ENCODE assay signal across 21 cellular contexts in genomic region chr7:286278-286677, GRCh38. TPM values are rescaled to one million over a fixed set of nuclear protein-coding genes. Genes with fewer than 3 reads are reported as not detected.
DNase-seq lines count a peak whose midpoint lies in the region; FAIRE-seq and TF ChIP-seq lines count a peak whose summit lies in the region.
"Had no signal": no experiment of that assay in that cellular context is flagged by ENCODE, and none has a peak within 500 bp of the region (broad histone marks: within the 10 kb centered on the region; RNA-seq: fewer than 3 reads in every experiment).

No MANE protein-coding gene starts in this region.

- peak; percentile 23 for FAIRE-seq in HTR-8/SVneo (lab: Jason Lieb, UNC)
- FAIRE-seq in urothelium cell line (lab: Jason Lieb, UNC), result peak; percentile 52
- FAIRE-seq: GM12891 had no signal

- H3K27me3 ChIP-seq in hepatocyte, result no peaks in the 10 kb centered on the region
- H3K27me3 ChIP-seq in osteoblast (ENCODE audit: insufficient read depth, low read length), result peaks cover 53% of the 10 kb centered on the region

- no peaks in the 10 kb centered on the region for H3K36me3 ChIP-seq in hepatocyte (replicated peaks; ENCODE audit: insufficient read depth, low read depth)
- no peaks in the 10 kb centered on the region for H3K36me3 ChIP-seq in osteoblast (ENCODE audit: insufficient read depth, low read length)

- H3K4me2 ChIP-seq in hepatocyte (no peak overlapping the region), osteoblast (ENCODE audit: insufficient read depth, low read length) (no peak overlapping the region)
- H3K4me2 ChIP-seq: GM23338 had no signal

- H3K4me1 ChIP-seq in hepatocyte (ENCODE audit: insufficient read depth), result peaks cover 13% of the 10 kb centered on the region
- H3K4me1 ChIP-seq in osteoblast (ENCODE audit: insufficient read depth, low read length), result no peaks in the 10 kb centered on the region

- no peaks in the 10 kb centered on the region for H3K9me2 ChIP-seq in hepatocyte (replicated peaks; ENCODE audit: insufficient read depth)

- H3K79me2 ChIP-seq in hepatocyte (no peaks in the 10 kb centered on the region), osteoblast (ENCODE audit: insufficient read depth, low read length) (no peaks in the 10 kb centered on the region)

- 94% methylated on average over 17 of the region's 17 CpGs for WGBS in hepatocyte (ENCODE audit: low lambda C conversion rate, missing lambda C conversion rate)

- DNase-seq in HTR-8/SVneo (ENCODE audit: insufficient read length, low spot score) (no peak), hepatocyte (ENCODE audit: low spot score) (no peak), osteoblast (ENCODE audit: insufficient read length, low spot score, missing footprints) (peak; percentile 79), urothelium cell line (ENCODE audit: low spot score) (no peak), activated gamma-delta T cell (lab: John Stamatoyannopoulos, UW) (no peak), GM20000 (ENCODE audit: low spot score) (no peak), GM10266 (ENCODE audit: extremely low spot score) (no peak)
- DNase-seq: CD4-positive, CD25-positive, alpha-beta regulatory T cell; DMS 273 treated with DMSO at 0.1 percent for 48 hours; DMS79 treated with DMSO at 0.1 percent for 48 hours; Karpas-422; NCI-H1694; NCI-H2081; NCI-H2171; NCI-H526 treated with DMSO at 0.1 percent for 48 hours; Right ventricle myocardium superior had no signal

- no peak overlapping the region for H3K4me3 ChIP-seq in hepatocyte
- H3K4me3 ChIP-seq in osteoblast (ENCODE audit: insufficient read depth, low read length), result no peak overlapping the region
- H3K4me3 ChIP-seq: GM23338 had no signal

- TF ChIP-seq CTCF in hepatocyte (IDR thresholded peaks at IDR 0.05; ENCODE audit: poor library complexity), result no peak
- no peak for TF ChIP-seq CTCF in osteoblast (IDR thresholded peaks at IDR 0.05; ENCODE audit: extremely low read depth, low read depth, low read length)
- no peak for TF ChIP-seq CTCF in GM20000 (IDR thresholded peaks at IDR 0.05; ENCODE audit: extremely low read depth, missing control alignments)
- TF ChIP-seq CTCF in GM10266 (IDR thresholded peaks at IDR 0.05; ENCODE audit: control insufficient read depth, insufficient read depth, low read depth, missing control alignments), result no peak

- H2AFZ ChIP-seq in hepatocyte, result no peak overlapping the region
- no peak overlapping the region for H2AFZ ChIP-seq in osteoblast (ENCODE audit: low read length)
- H2AFZ ChIP-seq: GM23338 had no signal

- no peaks in the 10 kb centered on the region for H4K20me1 ChIP-seq in hepatocyte (ENCODE audit: insufficient read depth, poor library complexity, severe bottlenecking)
- H4K20me1 ChIP-seq in osteoblast (ENCODE audit: insufficient read depth, low read length), result no peaks in the 10 kb centered on the region

- H3K27ac ChIP-seq in hepatocyte (peak overlapping the region; percentile 92), osteoblast (ENCODE audit: low read depth, low read length) (no peak overlapping the region)

- H3K9me3 ChIP-seq in hepatocyte (ENCODE audit: low read depth) (no peaks in the 10 kb centered on the region), osteoblast (ENCODE audit: low read depth, low read length) (no peaks in the 10 kb centered on the region)

RNA-seq across cellular contexts. Expression of gene FOXL3, which starts 3.7 kb away (rescaled TPM):
- not detected in 2 replicates for total RNA-seq in hepatocyte
- not detected in 2 replicates for polyA plus RNA-seq in hepatocyte
- not detected in 2 replicates for total RNA-seq in osteoblast
- total RNA-seq: CD4-positive, CD25-positive, alpha-beta regulatory T cell; GM23338; M059J; Right ventricle myocardium superior; SK-MEL-5 had no signal
- polyA plus RNA-seq: BJ; CD4-positive, CD25-positive, alpha-beta regulatory T cell; GM23338 had no signal
